ENCODE assay signal across 8 cellular contexts in the genomic region with DNA sequence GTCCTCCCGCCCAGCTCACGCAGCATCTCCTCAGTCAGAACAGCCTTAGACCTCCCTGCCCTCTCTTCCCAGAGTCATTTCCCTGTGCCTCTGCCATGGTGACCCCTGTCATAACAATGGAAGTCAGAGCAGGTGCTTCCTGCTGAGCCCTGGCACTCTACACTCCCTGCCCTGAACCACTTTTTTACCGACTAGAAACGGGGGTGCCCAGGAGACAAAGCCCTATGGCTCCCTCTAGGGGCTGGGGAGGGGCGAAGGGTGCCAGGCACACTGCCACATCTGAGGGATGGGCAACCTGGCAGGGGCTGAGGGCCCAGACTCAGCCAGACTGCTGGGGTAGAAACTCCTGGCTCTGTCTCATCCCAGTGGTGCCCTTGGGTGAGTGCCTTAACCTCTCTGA. TPM values are rescaled to one million over a fixed set of nuclear protein-coding genes. Genes with fewer than 3 reads are reported as not detected.
DNase-seq lines count a peak whose midpoint lies in the region; ATAC-seq, FAIRE-seq and TF ChIP-seq lines count a peak whose summit lies in the region.

No MANE protein-coding gene starts in this region.

- ATAC-seq in CD8-positive, alpha-beta T cell: peak; percentile 65
- peak; percentile 51 for ATAC-seq in RWPE2 (ENCODE audit: low read depth)
- peak; percentile 73 for ATAC-seq in GM12878
- no peak for ATAC-seq in GM19351 (IDR thresholded peaks at IDR 0.05; ENCODE audit: unreplicated experiment)
- ATAC-seq in HG03095 (IDR thresholded peaks at IDR 0.05; ENCODE audit: unreplicated experiment): no peak

- no peak overlapping the region for H3K4me3 ChIP-seq in CD8-positive, alpha-beta T cell (ENCODE audit: low read depth, low read length)
- H3K4me3 ChIP-seq in RWPE2 (ENCODE audit: severe bottlenecking): no peak overlapping the region
- no peak overlapping the region for H3K4me3 ChIP-seq in GM12878
- H3K4me3 ChIP-seq in mesendoderm (ENCODE audit: low read length): no peak overlapping the region
- no peak overlapping the region for H3K4me3 ChIP-seq in coronary artery

- H3K9ac ChIP-seq in GM12878 (ENCODE audit: control insufficient read depth, insufficient read depth, low read length) (no peak overlapping the region), mesendoderm (ENCODE audit: low read length) (no peak overlapping the region)

- CTCF ChIA-PET in CD8-positive, alpha-beta T cell (lab: Charles Lee): interaction anchor here (1.0 kb wide), 1 partner anchor 20 kb away, joined by 3 read pairs; no protein-coding TSS in a partner anchor
- CTCF ChIA-PET in GM12878 (lab: Yijun Ruan, JAX): no interaction called here

- no peak overlapping the region for H3K18ac ChIP-seq in mesendoderm (ENCODE audit: low read length)

- no peaks in the 10 kb centered on the region for H3K27me3 ChIP-seq in CD8-positive, alpha-beta T cell (ENCODE audit: insufficient read depth, low read length)
- no peaks in the 10 kb centered on the region for H3K27me3 ChIP-seq in RWPE2 (ENCODE audit: insufficient read depth, poor library complexity, severe bottlenecking)
- no peaks in the 10 kb centered on the region for H3K27me3 ChIP-seq in GM12878 (replicated peaks in 1 of 2; ENCODE audit: control insufficient read depth in 2 of 2, insufficient read depth in 2 of 2, low read length in 1 of 2)
- H3K27me3 ChIP-seq in mesendoderm (ENCODE audit: insufficient read depth, low read length, poor library complexity): no peaks in the 10 kb centered on the region

- no peak for TF ChIP-seq EP300 in GM12878 (IDR thresholded peaks at IDR 0.05; ENCODE audit: borderline replicate concordance in 1 of 2, control insufficient read depth in 1 of 2, low read depth in 2 of 2, low read length in 2 of 2)

- RAD21 ChIA-PET in GM12878 (lab: Charles Lee; ENCODE audit: unreplicated experiment): no interaction called here

- H3K9me3 Mint-ChIP-seq in CD8-positive, alpha-beta T cell: no peaks in the 10 kb centered on the region

- SMC1A ChIA-PET in GM12878 (lab: Charles Lee; ENCODE audit: uncharacterized antibody, unreplicated experiment): interaction anchor here (1.1 kb wide), 1 partner anchor 11 kb away, joined by 3 read pairs; no protein-coding TSS in a partner anchor

- no TSS peak for BruUV-seq in GM12878 (replicated peaks; lab: Mats Ljungman, UMichigan)

- in situ Hi-C loops in GM12878 (cut with MboI): no loop called here

- no peak overlapping the region for H2AFZ ChIP-seq in GM12878 (ENCODE audit: control insufficient read depth, low read depth, low read length)

- TF ChIP-seq POLR2A in GM12878 (IDR thresholded peaks at IDR 0.05; ENCODE audit: low read depth, low read length): no peak

- peaks cover 40% of the 10 kb centered on the region for H3K36me3 Mint-ChIP-seq in CD8-positive, alpha-beta T cell

- intact Hi-C loops in CD8-positive, alpha-beta T cell (cut with DNase I, micrococcal nuclease): no loop called here
- intact Hi-C loops in GM12878 (cut with micrococcal nuclease; ENCODE audit: unreplicated experiment): no loop called here

- no peaks in the 10 kb centered on the region for H3K9me3 ChIP-seq in CD8-positive, alpha-beta T cell (ENCODE audit: low read length)
- H3K9me3 ChIP-seq in RWPE2 (ENCODE audit: severe bottlenecking) (no peaks in the 10 kb centered on the region), GM12878 (replicated peaks; ENCODE audit: control insufficient read depth, insufficient read depth, low read length) (no peaks in the 10 kb centered on the region)

- H3K23ac ChIP-seq in mesendoderm (ENCODE audit: low read length): no peak overlapping the region

- H3K27ac Mint-ChIP-seq in CD8-positive, alpha-beta T cell: peak overlapping the region; percentile 79

- FAIRE-seq in HTR-8/SVneo (lab: Jason Lieb, UNC) (no peak), GM12878 (lab: Jason Lieb, UNC) (no peak)

- H4K8ac ChIP-seq in mesendoderm (ENCODE audit: low read depth, low read length): no peak overlapping the region

- H3K36me3 ChIP-seq in CD8-positive, alpha-beta T cell (ENCODE audit: insufficient read depth, low read length): peaks cover 25% of the 10 kb centered on the region
- no peaks in the 10 kb centered on the region for H3K36me3 ChIP-seq in RWPE2 (ENCODE audit: low read depth)
- H3K36me3 ChIP-seq in GM12878 (ENCODE audit: control insufficient read depth in 2 of 2, insufficient read depth in 2 of 2, low read length in 1 of 2): peaks cover 20 to 31% of the 10 kb centered on the region in 2 experiments
- no peaks in the 10 kb centered on the region for H3K36me3 ChIP-seq in mesendoderm (ENCODE audit: control insufficient read depth, insufficient read depth, low read length)

- no peaks in the 10 kb centered on the region for H3K27me3 Mint-ChIP-seq in CD8-positive, alpha-beta T cell (ENCODE audit: low read depth)

- POLR2A ChIA-PET in CD8-positive, alpha-beta T cell (lab: Charles Lee): no interaction called here
- POLR2A ChIA-PET in GM12878 (lab: Charles Lee): no interaction called here

- peaks cover 5% of the 10 kb centered on the region for H3K4me1 ChIP-seq in CD8-positive, alpha-beta T cell (ENCODE audit: insufficient read depth, low read length)
- H3K4me1 ChIP-seq in RWPE2 (ENCODE audit: insufficient read depth, poor library complexity, severe bottlenecking) (peaks cover 10% of the 10 kb centered on the region), GM12878 (ENCODE audit: control insufficient read depth, insufficient read depth, low read length) (peaks cover 40% of the 10 kb centered on the region), mesendoderm (ENCODE audit: control insufficient read depth, low read depth, low read length) (no peaks in the 10 kb centered on the region)

- no peaks in the 10 kb centered on the region for H3K79me1 ChIP-seq in mesendoderm (ENCODE audit: low read length)

- H3K56ac ChIP-seq in mesendoderm (ENCODE audit: low read length): no peak overlapping the region

- H3K27ac ChIP-seq in CD8-positive, alpha-beta T cell (ENCODE audit: low read depth, low read length): no peak overlapping the region
- H3K27ac ChIP-seq in RWPE2 (ENCODE audit: poor library complexity, severe bottlenecking): no peak overlapping the region
- H3K27ac ChIP-seq in GM12878 (ENCODE audit: control insufficient read depth, insufficient read depth): no peak overlapping the region
- no peak overlapping the region for H3K27ac ChIP-seq in mesendoderm (ENCODE audit: low read depth, low read length)
- H3K27ac ChIP-seq in coronary artery: no peak overlapping the region

- H2BK15ac ChIP-seq in mesendoderm (replicated peaks; ENCODE audit: low read depth): no peak overlapping the region

- WGBS in GM12878 (ENCODE audit: insufficient coverage, insufficient replicate concordance, low lambda C conversion rate, missing lambda C conversion rate): 54% methylated on average over 5 of the region's 5 CpGs
- WGBS in mesendoderm (ENCODE audit: extremely low coverage, insufficient coverage, low lambda C conversion rate): no CpG with 5 or more reads among the region's 5 CpGs

- H2BK120ac ChIP-seq in mesendoderm (ENCODE audit: low read depth, low read length): no peak overlapping the region

- no peak overlapping the region for H4K5ac ChIP-seq in mesendoderm (ENCODE audit: low read length)

- no peak overlapping the region for H2BK5ac ChIP-seq in mesendoderm (ENCODE audit: low read length)

- no peak overlapping the region for H3K4me3 Mint-ChIP-seq in CD8-positive, alpha-beta T cell

- H3K4me2 ChIP-seq in GM12878 (ENCODE audit: control insufficient read depth, insufficient read depth) (no peak overlapping the region), mesendoderm (ENCODE audit: low read length) (no peak overlapping the region)

- peaks cover 24% of the 10 kb centered on the region for H3K4me1 Mint-ChIP-seq in CD8-positive, alpha-beta T cell (ENCODE audit: low read depth)

- no peaks in the 10 kb centered on the region for H3K79me2 ChIP-seq in GM12878 (ENCODE audit: control insufficient read depth, insufficient read depth, low read length)
- H3K79me2 ChIP-seq in mesendoderm (ENCODE audit: control insufficient read depth, insufficient read depth, low read length): no peaks in the 10 kb centered on the region

- TF ChIP-seq CTCF in CD8-positive, alpha-beta T cell (IDR thresholded peaks at IDR 0.05): peak; percentile 40
- TF ChIP-seq CTCF in RWPE2 (IDR thresholded peaks at IDR 0.05; ENCODE audit: poor library complexity, severe bottlenecking) (peak; percentile 50), GM12878 (IDR thresholded peaks at IDR 0.05 in 2 of 3, conservative IDR thresholded peaks at IDR 0.05 in 1 of 3; ENCODE audit: control insufficient read depth in 2 of 3, extremely low read depth in 1 of 3, insufficient read depth in 1 of 3, low read depth in 3 of 3, low read length in 3 of 3) (peak; percentile 59 to 71 (median 60)), coronary artery (IDR thresholded peaks at IDR 0.05) (no peak)

- peak; percentile 40; the same call in 1 of the 2 replicates for TF ChIP-seq RAD21 in GM12878 (IDR thresholded peaks at IDR 0.05; ENCODE audit: insufficient read depth, low read depth, low read length)

- H2AK5ac ChIP-seq in mesendoderm (ENCODE audit: low read length): no peak overlapping the region

- H4K20me1 ChIP-seq in GM12878 (ENCODE audit: control insufficient read depth, insufficient read depth): no peaks in the 10 kb centered on the region

- no peak overlapping the region for H3K4ac ChIP-seq in mesendoderm (ENCODE audit: low read depth, low read length)

- peak in 4 of 7 experiments; percentile 33 to 59 (median 46) for DNase-seq in CD8-positive, alpha-beta T cell
- peak; percentile 59 for DNase-seq in HTR-8/SVneo (ENCODE audit: insufficient read length, low spot score)
- no peak for DNase-seq in RWPE2 (ENCODE audit: low spot score)
- DNase-seq in GM12878 (ENCODE audit: low read depth, low spot score): no peak
- DNase-seq in mesendoderm: peak; percentile 40
- no peak for DNase-seq in coronary artery (ENCODE audit: low spot score)

RNA-seq across cellular contexts. Expression of a gene that starts 16.4 kb away (rescaled TPM):
- total RNA-seq in CD8-positive, alpha-beta T cell: 10 to 100 TPM; 25.0 to 26.2 TPM
- total RNA-seq in GM12878 (2013; cell fraction: nucleolus; rRNA removed): 27.4 and 34.0 TPM in 2 replicates
- total RNA-seq in GM12878 (2014; rRNA removed) (12.6 and 15.4 TPM in 2 replicates), GM12878 (2014; rRNA removed; fragmentation: Illumina TruSeq; extraction: Trizol) (5.3 and 5.9 TPM in 2 replicates), GM12878 (2021) (17.6 and 18.9 TPM in 2 replicates)
- 3.0 TPM for polyA plus RNA-seq in GM12878 (2011; ENCODE audit: low read depth)
- polyA plus RNA-seq in GM12878 (2011; rRNA removed) (2.1 and 7.9 TPM in 2 replicates), GM12878 (2014; fragmentation: Illumina TruSeq; extraction: Trizol) (1.2 and 5.4 TPM in 2 replicates), GM12878 (2014; fragmentation: Nextera tagmentation; extraction: Ambion mirVana) (under 1 TPM; 0.32 to 0.55 TPM), GM12878 (2014; rRNA removed) (14.9 and 17.7 TPM in 2 replicates), GM12878 (2016; fragmentation: Nextera tagmentation; extraction: Ambion mirVana) (10 to 100 TPM; 20.9 to 25.6 TPM)
- polyA plus RNA-seq in GM12878 (2011; cell fraction: cytosol; rRNA removed): 14.1 and 19.8 TPM in 2 replicates
- polyA plus RNA-seq in GM12878 (2011; cell fraction: nucleus; rRNA removed): 19.9 and 22.1 TPM in 2 replicates
- polyA plus RNA-seq in GM12878 (2012): 8.1 and 9.7 TPM in 2 replicates
- polyA minus RNA-seq in GM12878 (2011; rRNA and poly(A)+ RNA removed): 14.7 and 27.5 TPM in 2 replicates
- polyA minus RNA-seq in GM12878 (2011; cell fraction: cytosol; rRNA and poly(A)+ RNA removed): 12.2 and 13.9 TPM in 2 replicates
- 7.3 and 12.0 TPM in 2 replicates for polyA minus RNA-seq in GM12878 (2011; cell fraction: nucleus; rRNA and poly(A)+ RNA removed)
- polyA plus RNA-seq in mesendoderm (2013, experiment 1 of 2): 14.4 TPM
- polyA plus RNA-seq in mesendoderm (2013, experiment 2 of 2): 14.1 TPM

RNA-seq across cellular contexts. Expression of a gene that starts 22.3 kb away (rescaled TPM):
- under 1 TPM; 0.19 to 0.50 TPM for total RNA-seq in CD8-positive, alpha-beta T cell
- total RNA-seq in GM12878 (2013; cell fraction: nucleolus; rRNA removed): 0.17 and 0.31 TPM in 2 replicates
- total RNA-seq in GM12878 (2014; rRNA removed): 0.05 and 0.06 TPM in 2 replicates
- total RNA-seq in GM12878 (2014; rRNA removed; fragmentation: Illumina TruSeq; extraction: Trizol): not detected in 2 replicates
- 0.19 and 0.23 TPM in 2 replicates for total RNA-seq in GM12878 (2021)
- polyA plus RNA-seq in GM12878 (2011; ENCODE audit: low read depth): not detected
- polyA plus RNA-seq in GM12878 (2011; rRNA removed): 0.03 and 0.04 TPM in 2 replicates
- polyA plus RNA-seq in GM12878 (2011; cell fraction: cytosol; rRNA removed): 0.04 and 0.07 TPM in 2 replicates
- 0.31 and 0.44 TPM in 2 replicates for polyA plus RNA-seq in GM12878 (2011; cell fraction: nucleus; rRNA removed)
- 0.18 and 0.19 TPM in 2 replicates for polyA plus RNA-seq in GM12878 (2012)
- polyA plus RNA-seq in GM12878 (2014; fragmentation: Illumina TruSeq; extraction: Trizol): 0.07 TPM in 1 of 2 replicates, not detected in the other
- under 1 TPM in 1 of 2 experiments, not detected in 1; 0.04 TPM for polyA plus RNA-seq in GM12878 (2014; fragmentation: Nextera tagmentation; extraction: Ambion mirVana)
- polyA plus RNA-seq in GM12878 (2014; rRNA removed): 0.15 and 0.23 TPM in 2 replicates
- under 1 TPM in 1 of 2 experiments, not detected in 1; 0.08 TPM for polyA plus RNA-seq in GM12878 (2016; fragmentation: Nextera tagmentation; extraction: Ambion mirVana)
- polyA minus RNA-seq in GM12878 (2011; rRNA and poly(A)+ RNA removed): not detected in 2 replicates
- not detected in 2 replicates for polyA minus RNA-seq in GM12878 (2011; cell fraction: cytosol; rRNA and poly(A)+ RNA removed)
- 0.10 and 0.12 TPM in 2 replicates for polyA minus RNA-seq in GM12878 (2011; cell fraction: nucleus; rRNA and poly(A)+ RNA removed)
- polyA plus RNA-seq in mesendoderm (2013, experiment 1 of 2): 13.3 TPM
- 12.9 TPM for polyA plus RNA-seq in mesendoderm (2013, experiment 2 of 2)

RNA-seq across cellular contexts. Expression of a gene that starts 39.9 kb away (rescaled TPM):
- 10 to 100 TPM; 14.6 to 17.0 TPM for total RNA-seq in CD8-positive, alpha-beta T cell
- total RNA-seq in GM12878 (2013; cell fraction: nucleolus; rRNA removed): 58.4 and 67.0 TPM in 2 replicates
- total RNA-seq in GM12878 (2014; rRNA removed): 14.1 and 15.1 TPM in 2 replicates
- total RNA-seq in GM12878 (2014; rRNA removed; fragmentation: Illumina TruSeq; extraction: Trizol): 13.8 and 22.0 TPM in 2 replicates
- 46.2 and 48.3 TPM in 2 replicates for total RNA-seq in GM12878 (2021)
- polyA plus RNA-seq in GM12878 (2011; ENCODE audit: low read depth): 22.6 TPM
- polyA plus RNA-seq in GM12878 (2011; rRNA removed): 28.9 and 37.6 TPM in 2 replicates
- polyA plus RNA-seq in GM12878 (2011; cell fraction: cytosol; rRNA removed): 40.4 and 50.7 TPM in 2 replicates
- polyA plus RNA-seq in GM12878 (2011; cell fraction: nucleus; rRNA removed): 116 and 132 TPM in 2 replicates
- polyA plus RNA-seq in GM12878 (2012): 45.6 and 50.4 TPM in 2 replicates
- 36.1 and 62.4 TPM in 2 replicates for polyA plus RNA-seq in GM12878 (2014; fragmentation: Illumina TruSeq; extraction: Trizol)
- 1 to 10 TPM; 4.4 to 6.4 TPM for polyA plus RNA-seq in GM12878 (2014; fragmentation: Nextera tagmentation; extraction: Ambion mirVana)
- polyA plus RNA-seq in GM12878 (2014; rRNA removed): 39.0 and 42.2 TPM in 2 replicates
- polyA plus RNA-seq in GM12878 (2016; fragmentation: Nextera tagmentation; extraction: Ambion mirVana): 10 to 100 TPM; 38.3 to 47.7 TPM
- polyA minus RNA-seq in GM12878 (2011; rRNA and poly(A)+ RNA removed): 20.4 and 27.0 TPM in 2 replicates
- 20.2 and 22.9 TPM in 2 replicates for polyA minus RNA-seq in GM12878 (2011; cell fraction: cytosol; rRNA and poly(A)+ RNA removed)
- 20.2 and 33.8 TPM in 2 replicates for polyA minus RNA-seq in GM12878 (2011; cell fraction: nucleus; rRNA and poly(A)+ RNA removed)
- 4.6 TPM for polyA plus RNA-seq in mesendoderm (2013, experiment 1 of 2)
- 5.5 TPM for polyA plus RNA-seq in mesendoderm (2013, experiment 2 of 2)

Comparison
In these comparisons a context has a peak if more than half of its experiments do, and no peak if none do; other contexts are left out.
1. ATAC-seq: peak in CD8-positive, alpha-beta T cell (single experiment), RWPE2 (single experiment) and GM12878 (single experiment); none in GM19351 (single experiment) and HG03095 (single experiment).
2. DNase-seq: peak in CD8-positive, alpha-beta T cell (4 of 7), HTR-8/SVneo (single experiment) and mesendoderm (single experiment); none in RWPE2 (single experiment), GM12878 (single experiment) and coronary artery (single experiment).